Comparison of ENCODE assay signal across 2 cellular contexts in the genomic region with DNA sequence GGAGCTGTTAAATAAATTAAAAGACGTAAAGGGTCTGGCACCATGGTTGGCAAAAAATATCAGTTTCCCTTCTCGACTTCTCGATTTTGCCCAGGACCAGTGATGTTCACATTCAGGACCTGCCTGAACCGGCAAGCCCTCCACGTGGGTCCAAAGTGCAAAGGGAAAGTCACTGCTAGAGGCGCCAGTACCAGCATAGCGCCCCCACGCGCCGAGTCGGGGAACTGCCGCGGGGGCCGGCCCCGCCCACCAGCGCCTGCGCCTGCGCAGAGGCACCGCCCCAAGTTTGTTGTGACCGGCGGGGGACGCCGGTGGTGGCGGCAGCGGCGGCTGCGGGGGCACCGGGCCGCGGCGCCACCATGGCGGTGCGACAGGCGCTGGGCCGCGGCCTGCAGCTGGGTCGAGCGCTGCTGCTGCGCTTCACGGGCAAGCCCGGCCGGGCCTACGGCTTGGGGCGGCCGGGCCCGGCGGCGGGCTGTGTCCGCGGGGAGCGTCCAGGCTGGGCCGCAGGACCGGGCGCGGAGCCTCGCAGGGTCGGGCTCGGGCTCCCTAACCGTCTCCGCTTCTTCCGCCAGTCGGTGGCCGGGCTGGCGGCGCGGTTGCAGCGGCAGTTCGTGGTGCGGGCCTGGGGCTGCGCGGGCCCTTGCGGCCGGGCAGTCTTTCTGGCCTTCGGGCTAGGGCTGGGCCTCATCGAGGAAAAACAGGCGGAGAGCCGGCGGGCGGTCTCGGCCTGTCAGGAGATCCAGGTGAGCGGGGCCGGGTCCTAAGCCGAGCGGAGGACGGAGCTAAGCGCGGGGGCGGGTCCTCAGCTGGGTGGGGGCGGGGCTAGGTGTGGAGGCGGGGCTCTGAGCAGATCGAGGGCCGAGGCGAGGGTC.
TF ChIP-seq lines count a peak whose summit lies in the region.

A gene (plus strand): TSS at position 269 of the 875 bp plus-strand sequence. CDS start 91 bp downstream, at position 360.

TF ChIP-seq in HEK293, 187 proteins besides CTCF, POLR2A, EP300 and RAD21 (continued from another document and continues in another):
- TF ChIP-seq ZNF324 (tag by site-specific recombination; IDR thresholded peaks at IDR 0.05): no peak
- peak; percentile 64; the same call in 1 of the 2 replicates for TF ChIP-seq ZBTB8A (tag by site-specific recombination; IDR thresholded peaks at IDR 0.05)
- peak; percentile 99 for TF ChIP-seq ZNF335 (tag by site-specific recombination; conservative IDR thresholded peaks at IDR 0.05)
- TF ChIP-seq KLF7 (tag by site-specific recombination; IDR thresholded peaks at IDR 0.05; ENCODE audit: borderline replicate concordance): peak; percentile 24; the same call in 1 of the 2 replicates
- no peak for TF ChIP-seq REPIN1 (tag by site-specific recombination; IDR thresholded peaks at IDR 0.05; ENCODE audit: low read depth)
- TF ChIP-seq, protein P1, sequence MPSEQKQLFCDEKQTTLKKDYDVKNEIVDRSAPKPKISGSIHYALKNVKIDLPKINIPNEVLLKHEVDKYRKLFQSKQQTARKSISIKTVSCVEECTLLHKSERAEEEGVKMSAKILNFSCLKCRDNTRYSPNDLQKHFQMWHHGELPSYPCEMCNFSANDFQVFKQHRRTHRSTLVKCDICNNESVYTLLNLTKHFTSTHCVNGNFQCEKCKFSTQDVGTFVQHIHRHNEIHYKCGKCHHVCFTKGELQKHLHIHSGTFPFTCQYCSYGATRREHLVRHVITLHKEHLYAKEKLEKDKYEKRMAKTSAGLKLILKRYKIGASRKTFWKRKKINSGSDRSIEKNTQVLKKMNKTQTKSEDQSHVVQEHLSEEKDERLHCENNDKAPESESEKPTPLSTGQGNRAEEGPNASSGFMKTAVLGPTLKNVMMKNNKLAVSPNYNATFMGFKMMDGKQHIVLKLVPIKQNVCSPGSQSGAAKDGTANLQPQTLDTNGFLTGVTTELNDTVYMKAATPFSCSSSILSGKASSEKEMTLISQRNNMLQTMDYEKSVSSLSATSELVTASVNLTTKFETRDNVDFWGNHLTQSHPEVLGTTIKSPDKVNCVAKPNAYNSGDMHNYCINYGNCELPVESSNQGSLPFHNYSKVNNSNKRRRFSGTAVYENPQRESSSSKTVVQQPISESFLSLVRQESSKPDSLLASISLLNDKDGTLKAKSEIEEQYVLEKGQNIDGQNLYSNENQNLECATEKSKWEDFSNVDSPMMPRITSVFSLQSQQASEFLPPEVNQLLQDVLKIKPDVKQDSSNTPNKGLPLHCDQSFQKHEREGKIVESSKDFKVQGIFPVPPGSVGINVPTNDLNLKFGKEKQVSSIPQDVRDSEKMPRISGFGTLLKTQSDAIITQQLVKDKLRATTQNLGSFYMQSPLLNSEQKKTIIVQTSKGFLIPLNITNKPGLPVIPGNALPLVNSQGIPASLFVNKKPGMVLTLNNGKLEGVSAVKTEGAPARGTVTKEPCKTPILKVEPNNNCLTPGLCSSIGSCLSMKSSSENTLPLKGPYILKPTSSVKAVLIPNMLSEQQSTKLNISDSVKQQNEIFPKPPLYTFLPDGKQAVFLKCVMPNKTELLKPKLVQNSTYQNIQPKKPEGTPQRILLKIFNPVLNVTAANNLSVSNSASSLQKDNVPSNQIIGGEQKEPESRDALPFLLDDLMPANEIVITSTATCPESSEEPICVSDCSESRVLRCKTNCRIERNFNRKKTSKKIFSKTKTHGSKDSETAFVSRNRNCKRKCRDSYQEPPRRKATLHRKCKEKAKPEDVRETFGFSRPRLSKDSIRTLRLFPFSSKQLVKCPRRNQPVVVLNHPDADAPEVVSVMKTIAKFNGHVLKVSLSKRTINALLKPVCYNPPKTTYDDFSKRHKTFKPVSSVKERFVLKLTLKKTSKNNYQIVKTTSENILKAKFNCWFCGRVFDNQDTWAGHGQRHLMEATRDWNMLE (tag by site-specific recombination; conservative IDR thresholded peaks at IDR 0.05; ENCODE audit: low read depth): peak; percentile 30; the same call in 1 of the 2 replicates
- TF ChIP-seq ZNF529 (tag by site-specific recombination; IDR thresholded peaks at IDR 0.05; ENCODE audit: insufficient replicate concordance): no peak
- TF ChIP-seq ZNF366 (tag by site-specific recombination; conservative IDR thresholded peaks at IDR 0.05): no peak
- TF ChIP-seq, protein P2, sequence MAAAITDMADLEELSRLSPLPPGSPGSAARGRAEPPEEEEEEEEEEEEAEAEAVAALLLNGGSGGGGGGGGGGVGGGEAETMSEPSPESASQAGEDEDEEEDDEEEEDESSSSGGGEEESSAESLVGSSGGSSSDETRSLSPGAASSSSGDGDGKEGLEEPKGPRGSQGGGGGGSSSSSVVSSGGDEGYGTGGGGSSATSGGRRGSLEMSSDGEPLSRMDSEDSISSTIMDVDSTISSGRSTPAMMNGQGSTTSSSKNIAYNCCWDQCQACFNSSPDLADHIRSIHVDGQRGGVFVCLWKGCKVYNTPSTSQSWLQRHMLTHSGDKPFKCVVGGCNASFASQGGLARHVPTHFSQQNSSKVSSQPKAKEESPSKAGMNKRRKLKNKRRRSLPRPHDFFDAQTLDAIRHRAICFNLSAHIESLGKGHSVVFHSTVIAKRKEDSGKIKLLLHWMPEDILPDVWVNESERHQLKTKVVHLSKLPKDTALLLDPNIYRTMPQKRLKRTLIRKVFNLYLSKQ (tag by site-specific recombination; IDR thresholded peaks at IDR 0.05; ENCODE audit: borderline replicate concordance): no peak
- no peak for TF ChIP-seq ZNF629 (tag by site-specific recombination; IDR thresholded peaks at IDR 0.05)
- TF ChIP-seq, protein P3, sequence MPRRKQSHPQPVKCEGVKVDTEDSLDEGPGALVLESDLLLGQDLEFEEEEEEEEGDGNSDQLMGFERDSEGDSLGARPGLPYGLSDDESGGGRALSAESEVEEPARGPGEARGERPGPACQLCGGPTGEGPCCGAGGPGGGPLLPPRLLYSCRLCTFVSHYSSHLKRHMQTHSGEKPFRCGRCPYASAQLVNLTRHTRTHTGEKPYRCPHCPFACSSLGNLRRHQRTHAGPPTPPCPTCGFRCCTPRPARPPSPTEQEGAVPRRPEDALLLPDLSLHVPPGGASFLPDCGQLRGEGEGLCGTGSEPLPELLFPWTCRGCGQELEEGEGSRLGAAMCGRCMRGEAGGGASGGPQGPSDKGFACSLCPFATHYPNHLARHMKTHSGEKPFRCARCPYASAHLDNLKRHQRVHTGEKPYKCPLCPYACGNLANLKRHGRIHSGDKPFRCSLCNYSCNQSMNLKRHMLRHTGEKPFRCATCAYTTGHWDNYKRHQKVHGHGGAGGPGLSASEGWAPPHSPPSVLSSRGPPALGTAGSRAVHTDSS (tag by site-specific recombination; IDR thresholded peaks at IDR 0.05): no peak
- TF ChIP-seq ZNF175 (tag by site-specific recombination; IDR thresholded peaks at IDR 0.05): no peak
- no peak for TF ChIP-seq ZNF23 (tag by site-specific recombination; IDR thresholded peaks at IDR 0.05; ENCODE audit: borderline replicate concordance)
- peak; percentile 57; the same call in 1 of the 2 replicates for TF ChIP-seq ZEB2 (tag by site-specific recombination; IDR thresholded peaks at IDR 0.05)
- no peak for TF ChIP-seq ZNF623 (tag by site-specific recombination; IDR thresholded peaks at IDR 0.05)
- TF ChIP-seq ZNF610 (tag by site-specific recombination; IDR thresholded peaks at IDR 0.05; ENCODE audit: borderline replicate concordance): no peak
- TF ChIP-seq, protein P4, sequence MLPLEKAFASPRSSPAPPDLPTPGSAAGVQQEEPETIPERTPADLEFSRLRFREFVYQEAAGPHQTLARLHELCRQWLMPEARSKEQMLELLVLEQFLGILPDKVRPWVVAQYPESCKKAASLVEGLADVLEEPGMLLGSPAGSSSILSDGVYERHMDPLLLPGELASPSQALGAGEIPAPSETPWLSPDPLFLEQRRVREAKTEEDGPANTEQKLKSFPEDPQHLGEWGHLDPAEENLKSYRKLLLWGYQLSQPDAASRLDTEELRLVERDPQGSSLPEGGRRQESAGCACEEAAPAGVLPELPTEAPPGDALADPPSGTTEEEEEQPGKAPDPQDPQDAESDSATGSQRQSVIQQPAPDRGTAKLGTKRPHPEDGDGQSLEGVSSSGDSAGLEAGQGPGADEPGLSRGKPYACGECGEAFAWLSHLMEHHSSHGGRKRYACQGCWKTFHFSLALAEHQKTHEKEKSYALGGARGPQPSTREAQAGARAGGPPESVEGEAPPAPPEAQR (tag by site-specific recombination; IDR thresholded peaks at IDR 0.05): no peak

TF ChIP-seq in GM12878, 131 proteins besides CTCF, POLR2A, EP300 and RAD21 (continued from another document and continues in another):
- TF ChIP-seq, protein P5, sequence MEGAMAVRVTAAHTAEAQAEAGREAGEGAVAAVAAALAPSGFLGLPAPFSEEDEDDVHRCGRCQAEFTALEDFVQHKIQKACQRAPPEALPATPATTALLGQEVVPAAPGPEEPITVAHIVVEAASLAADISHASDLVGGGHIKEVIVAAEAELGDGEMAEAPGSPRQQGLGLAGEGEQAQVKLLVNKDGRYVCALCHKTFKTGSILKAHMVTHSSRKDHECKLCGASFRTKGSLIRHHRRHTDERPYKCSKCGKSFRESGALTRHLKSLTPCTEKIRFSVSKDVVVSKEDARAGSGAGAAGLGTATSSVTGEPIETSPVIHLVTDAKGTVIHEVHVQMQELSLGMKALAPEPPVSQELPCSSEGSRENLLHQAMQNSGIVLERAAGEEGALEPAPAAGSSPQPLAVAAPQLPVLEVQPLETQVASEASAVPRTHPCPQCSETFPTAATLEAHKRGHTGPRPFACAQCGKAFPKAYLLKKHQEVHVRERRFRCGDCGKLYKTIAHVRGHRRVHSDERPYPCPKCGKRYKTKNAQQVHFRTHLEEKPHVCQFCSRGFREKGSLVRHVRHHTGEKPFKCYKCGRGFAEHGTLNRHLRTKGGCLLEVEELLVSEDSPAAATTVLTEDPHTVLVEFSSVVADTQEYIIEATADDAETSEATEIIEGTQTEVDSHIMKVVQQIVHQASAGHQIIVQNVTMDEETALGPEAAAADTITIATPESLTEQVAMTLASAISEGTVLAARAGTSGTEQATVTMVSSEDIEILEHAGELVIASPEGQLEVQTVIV (IDR thresholded peaks at IDR 0.05; ENCODE audit: borderline replicate concordance, partially characterized antibody): no peak
- TF ChIP-seq CHD2 (IDR thresholded peaks at IDR 0.05; ENCODE audit: borderline replicate concordance, low read depth, low read length): no peak
- no peak for TF ChIP-seq ATF7 (IDR thresholded peaks at IDR 0.05; ENCODE audit: low read depth)
- peak; percentile 33; the same call in 1 of the 2 replicates for TF ChIP-seq NR2F1 (conservative IDR thresholded peaks at IDR 0.05)
- TF ChIP-seq IKZF2 (IDR thresholded peaks at IDR 0.05): no peak
- TF ChIP-seq ZNF274 (IDR thresholded peaks at IDR 0.05; ENCODE audit: insufficient read depth, insufficient read length): no peak
- no peak for TF ChIP-seq HCFC1 (IDR thresholded peaks at IDR 0.05; ENCODE audit: low read length)
- no peak for TF ChIP-seq ZBED1 (IDR thresholded peaks at IDR 0.05; ENCODE audit: borderline replicate concordance)
- no peak for TF ChIP-seq YY1 (IDR thresholded peaks at IDR 0.05; ENCODE audit: low read depth, low read length)
- TF ChIP-seq, protein P6, sequence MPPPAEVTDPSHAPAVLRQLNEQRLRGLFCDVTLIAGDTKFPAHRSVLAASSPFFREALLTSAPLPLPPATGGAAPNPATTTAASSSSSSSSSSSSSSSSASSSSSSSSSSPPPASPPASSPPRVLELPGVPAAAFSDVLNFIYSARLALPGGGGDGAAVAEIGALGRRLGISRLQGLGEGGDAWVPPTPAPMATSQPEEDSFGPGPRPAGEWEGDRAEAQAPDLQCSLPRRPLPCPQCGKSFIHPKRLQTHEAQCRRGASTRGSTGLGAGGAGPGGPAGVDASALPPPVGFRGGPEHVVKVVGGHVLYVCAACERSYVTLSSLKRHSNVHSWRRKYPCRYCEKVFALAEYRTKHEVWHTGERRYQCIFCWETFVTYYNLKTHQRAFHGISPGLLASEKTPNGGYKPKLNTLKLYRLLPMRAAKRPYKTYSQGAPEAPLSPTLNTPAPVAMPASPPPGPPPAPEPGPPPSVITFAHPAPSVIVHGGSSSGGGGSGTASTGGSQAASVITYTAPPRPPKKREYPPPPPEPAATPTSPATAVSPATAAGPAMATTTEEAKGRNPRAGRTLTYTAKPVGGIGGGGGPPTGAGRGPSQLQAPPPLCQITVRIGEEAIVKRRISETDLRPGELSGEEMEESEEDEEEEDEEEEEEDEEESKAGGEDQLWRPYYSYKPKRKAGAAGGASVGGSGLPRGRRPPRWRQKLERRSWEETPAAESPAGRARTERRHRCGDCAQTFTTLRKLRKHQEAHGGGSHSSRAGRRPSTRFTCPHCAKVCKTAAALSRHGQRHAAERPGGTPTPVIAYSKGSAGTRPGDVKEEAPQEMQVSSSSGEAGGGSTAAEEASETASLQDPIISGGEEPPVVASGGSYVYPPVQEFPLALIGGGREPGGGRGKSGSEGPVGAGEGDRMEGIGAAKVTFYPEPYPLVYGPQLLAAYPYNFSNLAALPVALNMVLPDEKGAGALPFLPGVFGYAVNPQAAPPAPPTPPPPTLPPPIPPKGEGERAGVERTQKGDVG (CRISPR knock-in tag; IDR thresholded peaks at IDR 0.05): no peak
- TF ChIP-seq, protein P7, sequence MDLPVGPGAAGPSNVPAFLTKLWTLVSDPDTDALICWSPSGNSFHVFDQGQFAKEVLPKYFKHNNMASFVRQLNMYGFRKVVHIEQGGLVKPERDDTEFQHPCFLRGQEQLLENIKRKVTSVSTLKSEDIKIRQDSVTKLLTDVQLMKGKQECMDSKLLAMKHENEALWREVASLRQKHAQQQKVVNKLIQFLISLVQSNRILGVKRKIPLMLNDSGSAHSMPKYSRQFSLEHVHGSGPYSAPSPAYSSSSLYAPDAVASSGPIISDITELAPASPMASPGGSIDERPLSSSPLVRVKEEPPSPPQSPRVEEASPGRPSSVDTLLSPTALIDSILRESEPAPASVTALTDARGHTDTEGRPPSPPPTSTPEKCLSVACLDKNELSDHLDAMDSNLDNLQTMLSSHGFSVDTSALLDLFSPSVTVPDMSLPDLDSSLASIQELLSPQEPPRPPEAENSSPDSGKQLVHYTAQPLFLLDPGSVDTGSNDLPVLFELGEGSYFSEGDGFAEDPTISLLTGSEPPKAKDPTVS (IDR thresholded peaks at IDR 0.05; ENCODE audit: low read depth, low read length): no peak
- TF ChIP-seq SIX5 (IDR thresholded peaks at IDR 0.05; ENCODE audit: low read depth, low read length, severe bottlenecking): no peak
- TF ChIP-seq GABPA (IDR thresholded peaks at IDR 0.05; ENCODE audit: low read depth): no peak
- TF ChIP-seq MEF2B (IDR thresholded peaks at IDR 0.05; ENCODE audit: partially characterized antibody, poor library complexity, severe bottlenecking): no peak
- peak; percentile 76 for TF ChIP-seq IKZF1 (conservative IDR thresholded peaks at IDR 0.05)
- TF ChIP-seq, protein P8, sequence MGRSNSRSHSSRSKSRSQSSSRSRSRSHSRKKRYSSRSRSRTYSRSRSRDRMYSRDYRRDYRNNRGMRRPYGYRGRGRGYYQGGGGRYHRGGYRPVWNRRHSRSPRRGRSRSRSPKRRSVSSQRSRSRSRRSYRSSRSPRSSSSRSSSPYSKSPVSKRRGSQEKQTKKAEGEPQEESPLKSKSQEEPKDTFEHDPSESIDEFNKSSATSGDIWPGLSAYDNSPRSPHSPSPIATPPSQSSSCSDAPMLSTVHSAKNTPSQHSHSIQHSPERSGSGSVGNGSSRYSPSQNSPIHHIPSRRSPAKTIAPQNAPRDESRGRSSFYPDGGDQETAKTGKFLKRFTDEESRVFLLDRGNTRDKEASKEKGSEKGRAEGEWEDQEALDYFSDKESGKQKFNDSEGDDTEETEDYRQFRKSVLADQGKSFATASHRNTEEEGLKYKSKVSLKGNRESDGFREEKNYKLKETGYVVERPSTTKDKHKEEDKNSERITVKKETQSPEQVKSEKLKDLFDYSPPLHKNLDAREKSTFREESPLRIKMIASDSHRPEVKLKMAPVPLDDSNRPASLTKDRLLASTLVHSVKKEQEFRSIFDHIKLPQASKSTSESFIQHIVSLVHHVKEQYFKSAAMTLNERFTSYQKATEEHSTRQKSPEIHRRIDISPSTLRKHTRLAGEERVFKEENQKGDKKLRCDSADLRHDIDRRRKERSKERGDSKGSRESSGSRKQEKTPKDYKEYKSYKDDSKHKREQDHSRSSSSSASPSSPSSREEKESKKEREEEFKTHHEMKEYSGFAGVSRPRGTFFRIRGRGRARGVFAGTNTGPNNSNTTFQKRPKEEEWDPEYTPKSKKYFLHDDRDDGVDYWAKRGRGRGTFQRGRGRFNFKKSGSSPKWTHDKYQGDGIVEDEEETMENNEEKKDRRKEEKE (IDR thresholded peaks at IDR 0.05): no peak
- TF ChIP-seq ZSCAN29 (IDR thresholded peaks at IDR 0.05): no peak
